ENCODE assay signal across 8 cellular contexts in the genomic region with DNA sequence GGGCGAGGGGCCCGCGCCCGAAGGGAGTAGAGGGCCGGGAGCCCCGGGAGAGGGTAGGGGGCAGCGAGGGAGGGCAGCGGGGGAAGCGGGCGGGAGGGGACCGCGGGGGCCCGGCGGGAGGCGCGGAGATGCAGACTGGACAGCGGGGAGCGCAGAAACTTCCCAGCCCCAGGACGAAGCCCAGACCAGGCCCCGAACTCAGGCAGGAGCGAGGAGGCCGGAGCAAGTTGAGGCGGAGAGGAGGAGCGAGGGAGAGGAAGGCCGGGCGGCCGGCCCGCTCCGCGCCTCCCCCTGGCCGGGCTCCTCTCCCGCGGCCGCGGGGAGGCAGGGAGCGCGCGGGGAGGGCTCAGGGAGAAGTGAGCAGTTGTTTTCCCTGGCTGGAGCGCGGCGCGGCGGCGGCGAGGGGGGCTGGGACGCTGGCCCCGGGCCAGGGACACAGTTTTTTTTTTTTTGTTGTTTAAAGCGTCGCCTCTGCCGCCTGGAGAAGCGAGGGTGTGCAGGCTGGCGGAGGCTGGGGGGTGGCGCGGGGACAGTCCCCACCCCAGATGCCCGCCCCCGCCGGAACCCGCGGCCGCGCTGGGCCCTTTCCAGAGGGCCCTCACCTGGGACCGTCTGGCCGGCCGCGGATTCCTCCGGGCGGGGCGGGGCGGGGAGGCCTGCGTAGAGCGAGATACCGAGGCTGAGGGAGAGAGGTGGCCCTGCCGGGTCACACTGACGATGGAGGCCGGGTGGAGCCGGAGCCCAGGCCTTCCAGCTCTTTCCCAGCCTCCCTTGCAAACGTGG. TPM values are rescaled to one million over a fixed set of nuclear protein-coding genes. Genes with fewer than 3 reads are reported as not detected.
DNase-seq lines count a peak whose midpoint lies in the region; ATAC-seq and TF ChIP-seq lines count a peak whose summit lies in the region.

A gene (minus strand): TSS at position 358 of the 783 bp plus-strand sequence. CDS start 400 bp downstream, outside the sequence.

- H3K4me2 ChIP-seq in neural progenitor cell: peak within 1 kb of the TSS; percentile 96

- H3K36me3 Mint-ChIP-seq in glutamatergic neuron (ENCODE audit: unreplicated experiment) (no peaks in the 10 kb centered on the region), neural progenitor cell (no peaks in the 10 kb centered on the region)

- H3K4me3 ChIP-seq in AG10803 (ENCODE audit: low read length) (peak within 1 kb of the TSS; percentile 71), neural progenitor cell (peak within 1 kb of the TSS; percentile 71)

- H3K36me3 ChIP-seq in neural progenitor cell: no peaks in the 10 kb centered on the region

- TF ChIP-seq CTCF in AG10803 (conservative IDR thresholded peaks at IDR 0.05; ENCODE audit: low read length) (no peak), glutamatergic neuron (IDR thresholded peaks at IDR 0.05; ENCODE audit: partially characterized antibody, unreplicated experiment) (no peak), neural progenitor cell (IDR thresholded peaks at IDR 0.05) (no peak)

- H3K27ac Mint-ChIP-seq in glutamatergic neuron (ENCODE audit: unreplicated experiment) (no peak within 1 kb of the TSS), neural progenitor cell (peak within 1 kb of the TSS; percentile 79)

- H3K79me2 ChIP-seq in neural progenitor cell (ENCODE audit: low read depth): no peaks in the 10 kb centered on the region

- no peaks in the 10 kb centered on the region for H3K9me3 ChIP-seq in neural progenitor cell (ENCODE audit: low read depth)

- H3F3A ChIP-seq in neural progenitor cell (ENCODE audit: low read depth): peaks cover 45% of the 10 kb centered on the region

- 0 to 1% (median 1%) methylated on average over 22 to 76 of the region's 77 CpGs for WGBS in adipose tissue, 3 donors

- ATAC-seq in GM18519 (IDR thresholded peaks at IDR 0.05; ENCODE audit: low FRiP score, unreplicated experiment) (no peak), HG03469 (IDR thresholded peaks at IDR 0.05; ENCODE audit: unreplicated experiment) (no peak)

- H3K27me3 Mint-ChIP-seq in glutamatergic neuron (ENCODE audit: unreplicated experiment): peaks cover 14% of the 10 kb centered on the region
- peaks cover 17% of the 10 kb centered on the region for H3K27me3 Mint-ChIP-seq in neural progenitor cell (ENCODE audit: insufficient read depth, low read depth)

- H4K20me1 ChIP-seq in neural progenitor cell (ENCODE audit: low read depth): no peaks in the 10 kb centered on the region

- H3K4me1 Mint-ChIP-seq in glutamatergic neuron (ENCODE audit: low read depth, unreplicated experiment): peaks cover 11% of the 10 kb centered on the region
- H3K4me1 Mint-ChIP-seq in neural progenitor cell: peaks cover 62% of the 10 kb centered on the region

- H3K4me3 Mint-ChIP-seq in glutamatergic neuron (ENCODE audit: unreplicated experiment) (peak within 1 kb of the TSS; percentile 76), neural progenitor cell (peak within 1 kb of the TSS; percentile 86)

- H3K9ac ChIP-seq in neural progenitor cell: no peak within 1 kb of the TSS

- H3K27me3 ChIP-seq in neural progenitor cell: peaks cover 67% of the 10 kb centered on the region

- H3K9me3 Mint-ChIP-seq in glutamatergic neuron (ENCODE audit: unreplicated experiment): peaks cover 8% of the 10 kb centered on the region
- no peaks in the 10 kb centered on the region for H3K9me3 Mint-ChIP-seq in neural progenitor cell

- peak; percentile 84 for DNase-seq in AG10803 (ENCODE audit: low read depth)
- DNase-seq in GM19238 (ENCODE audit: insufficient read length, low spot score): peak; percentile 73
- DNase-seq in NOMO-1 treated with dmso at 0.1 percent for 144 hours (lab: John Stamatoyannopoulos, UW; ENCODE audit: unreplicated experiment): peak; percentile 15
- DNase-seq in glutamatergic neuron: no peak
- DNase-seq in neural progenitor cell (ENCODE audit: low spot score): peak; percentile 69

- no peak within 1 kb of the TSS for H2AFZ ChIP-seq in neural progenitor cell (replicated peaks)

- peak within 1 kb of the TSS; percentile 61 for H3K27ac ChIP-seq in adipose tissue (ENCODE audit: low read depth, low read length)
- H3K27ac ChIP-seq in neural progenitor cell: no peak within 1 kb of the TSS

- peaks cover 40% of the 10 kb centered on the region for H3K4me1 ChIP-seq in neural progenitor cell

RNA-seq across cellular contexts. Expression of the gene that starts here (rescaled TPM):
- polyA plus RNA-seq in adipose tissue: 10 to 100 TPM; 44.3 to 69.5 (median 55.4) TPM
- total RNA-seq in glutamatergic neuron (ENCODE audit: unreplicated experiment) (2.5 TPM), neural progenitor cell (ENCODE audit: low replicate concordance) (1.2 and 6.1 TPM in 2 replicates)
